In genomic region chr2:197263077-197263476, GRCh38 we compare ENCODE assay signal across 16 cellular contexts. TPM values are rescaled to one million over a fixed set of nuclear protein-coding genes. Genes with fewer than 3 reads are reported as not detected.
A peak's percentile ranks its signal among the peaks of the same experiment; 100 is the strongest.
DNase-seq lines count a peak whose midpoint lies in the region; ATAC-seq and TF ChIP-seq lines count a peak whose summit lies in the region.
"Had no signal": no experiment of that assay in that cellular context is flagged by ENCODE, and none has a peak within 500 bp of the region (broad histone marks: within the 10 kb centered on the region; RNA-seq: fewer than 3 reads in every experiment).

No MANE protein-coding gene starts in this region.

- H3K4me3 Mint-ChIP-seq in activated T-helper 17 cell treated with anti-CD3 and anti-CD28 coated beads, Interleukin-2, amount 50 U/mL, for 72 hours = peak overlapping the region; percentile 68
- H3K4me3 Mint-ChIP-seq in natural killer cell = peak overlapping the region; percentile 79
- H3K4me3 Mint-ChIP-seq: mesothelial cell of epicardium had no signal

- intact Hi-C loops in natural killer cell (cut with micrococcal nuclease) (no loop called here), uterus (cut with DNase I; ENCODE audit: low total_unique reads) (no loop called here)

- in situ Hi-C loops in G401 (cut with HindIII; ENCODE audit: low sequenced_read_pairs) = no loop called here

- TF ChIP-seq POLR2A in uterus (IDR thresholded peaks at IDR 0.05) = no peak

- no peak overlapping the region for H3K27ac ChIP-seq in uterus
- H3K27ac ChIP-seq: brain microvascular endothelial cell had no signal

- H3K4me1 Mint-ChIP-seq in activated T-helper 17 cell treated with anti-CD3 and anti-CD28 coated beads, Interleukin-2, amount 50 U/mL, for 72 hours = peaks cover 54% of the 10 kb centered on the region
- peaks cover 81 to 84% of the 10 kb centered on the region in 2 donors for H3K4me1 Mint-ChIP-seq in natural killer cell

- no peak for ATAC-seq in activated T-helper 17 cell treated with anti-CD3 and anti-CD28 coated beads, Interleukin-2, amount 50 U/mL, for 72 hours (replicated peaks)
- ATAC-seq in natural killer cell = no peak
- ATAC-seq: heart left ventricle had no signal

- H3K27me3 ChIP-seq in BE2C (no peaks in the 10 kb centered on the region), uterus (no peaks in the 10 kb centered on the region)
- H3K27me3 ChIP-seq: brain microvascular endothelial cell, dorsolateral prefrontal cortex, heart left ventricle had no signal

- no peaks in the 10 kb centered on the region for H3K9me3 ChIP-seq in BE2C
- H3K9me3 ChIP-seq in uterus = no peaks in the 10 kb centered on the region
- H3K9me3 ChIP-seq: heart left ventricle had no signal

- no peaks in the 10 kb centered on the region for H3K9me3 Mint-ChIP-seq in activated T-helper 17 cell treated with anti-CD3 and anti-CD28 coated beads, Interleukin-2, amount 50 U/mL, for 72 hours
- no peaks in the 10 kb centered on the region for H3K9me3 Mint-ChIP-seq in natural killer cell
- H3K9me3 Mint-ChIP-seq: mesothelial cell of epicardium had no signal

- H3K36me3 ChIP-seq in BE2C (no peaks in the 10 kb centered on the region), uterus (no peaks in the 10 kb centered on the region)
- H3K36me3 ChIP-seq: brain microvascular endothelial cell, heart left ventricle had no signal

- TF ChIP-seq CTCF in natural killer cell (IDR thresholded peaks at IDR 0.05) (no peak), BE2C (IDR thresholded peaks at IDR 0.05; ENCODE audit: low read depth, low read length) (no peak), uterus (IDR thresholded peaks at IDR 0.05) (no peak)

- H3K4me1 ChIP-seq in BE2C = no peaks in the 10 kb centered on the region; the same call in 1 of the 2 replicates
- H3K4me1 ChIP-seq in uterus = no peaks in the 10 kb centered on the region

- H3K4me3 ChIP-seq in BE2C (ENCODE audit: low read depth, low read length) = no peak overlapping the region
- no peak overlapping the region for H3K4me3 ChIP-seq in uterus
- H3K4me3 ChIP-seq: dorsolateral prefrontal cortex, heart left ventricle had no signal

- peak overlapping the region; percentile 87 for H3K27ac Mint-ChIP-seq in activated T-helper 17 cell treated with anti-CD3 and anti-CD28 coated beads, Interleukin-2, amount 50 U/mL, for 72 hours
- peak overlapping the region; percentile 84 to 88 for H3K27ac Mint-ChIP-seq in natural killer cell
- H3K27ac Mint-ChIP-seq: mesothelial cell of epicardium had no signal

- no peaks in the 10 kb centered on the region for H3K27me3 Mint-ChIP-seq in activated T-helper 17 cell treated with anti-CD3 and anti-CD28 coated beads, Interleukin-2, amount 50 U/mL, for 72 hours
- H3K27me3 Mint-ChIP-seq in natural killer cell (ENCODE audit: low read depth in 2 of 2) = no peaks in the 10 kb centered on the region

- DNase-seq in NCI-H748 (lab: John Stamatoyannopoulos, UW; ENCODE audit: unreplicated experiment) (peak; percentile 27), NCI-H748 treated with DMSO at 0.1 percent for 48 hours (lab: John Stamatoyannopoulos, UW) (no peak), COLO668 (lab: John Stamatoyannopoulos, UW; ENCODE audit: unreplicated experiment) (peak; percentile 58), natural killer cell (no peak), G401 (ENCODE audit: low spot score) (no peak), BE2C (no peak), uterus (no peak)
- DNase-seq: brain microvascular endothelial cell; dorsolateral prefrontal cortex; GF-D8; heart left ventricle; NCI-H1694 treated with DMSO at 0.1 percent for 48 hours; NK-92 treated with Interleukin-12 subunit alpha and Interleukin-12 subunit beta, amount 100 ng/mL, for 24 hours; stimulated activated naive CD4-positive, alpha-beta T cell treated with Interleukin-2 at 50 U/mL for 16 hours had no signal

- peaks cover 31% of the 10 kb centered on the region for H3K36me3 Mint-ChIP-seq in activated T-helper 17 cell treated with anti-CD3 and anti-CD28 coated beads, Interleukin-2, amount 50 U/mL, for 72 hours (ENCODE audit: low read depth)
- H3K36me3 Mint-ChIP-seq in natural killer cell = no peaks in the 10 kb centered on the region
- H3K36me3 Mint-ChIP-seq: mesothelial cell of epicardium had no signal

RNA-seq across cellular contexts. Expression of gene ANKRD44, which starts 47.5 kb away (rescaled TPM):
- 100 to 1,000 TPM; 131 to 154 TPM for total RNA-seq in activated T-helper 17 cell treated with anti-CD3 and anti-CD28 coated beads, Interleukin-2, amount 50 U/mL, for 72 hours
- 100 to 1,000 TPM; 252 to 376 (median 311) TPM for total RNA-seq in natural killer cell
- total RNA-seq in G401 (2014; rRNA removed; shearing (Covaris generic)) = not detected in 2 replicates
- 14.4 TPM for polyA plus RNA-seq in BE2C (2012; ENCODE audit: insufficient read depth, insufficient read length, low read depth)
- 10 to 100 TPM; 14.4 to 71.5 (median 23.2) TPM for total RNA-seq in uterus

Comparison
In these comparisons a context has a peak if more than half of its experiments do, and no peak if none do; other contexts are left out.
1. DNase-seq: peak in NCI-H748 (single experiment) and COLO668 (single experiment); none in NCI-H748 treated with DMSO at 0.1 percent for 48 hours (single experiment), natural killer cell (single experiment), G401 (single experiment), BE2C (single experiment) and uterus (0 of 2).
2. RNA of gene ANKRD44, which starts 47.5 kb away (total RNA-seq): 252 to 376 TPM in natural killer cell, 131 to 154 TPM in activated T-helper 17 cell treated with anti-CD3 and anti-CD28 coated beads, Interleukin-2, amount 50 U/mL, for 72 hours and 14.4 to 71.5 TPM in uterus; not detected in G401; every median in the first group is over 10 times any median in the second.